25 cellular contexts compared by ENCODE assay signal in genomic region chr19:6442087-6442688, GRCh38. TPM values are rescaled to one million over a fixed set of nuclear protein-coding genes. Genes with fewer than 3 reads are reported as not detected.
"Had no signal": no experiment of that assay in that cellular context is flagged by ENCODE, and none has a peak within 500 bp of the region (broad histone marks: within the 10 kb centered on the region; RNA-seq: fewer than 3 reads in every experiment).

No MANE protein-coding gene starts in this region.

- FAIRE-seq: HTR-8/SVneo had no signal

- ATAC-seq: Panc1, PC-3, SK-N-SH treated with all-trans-retinoic acid at 6 μM for 48 hours had no signal

- H3K9me3 ChIP-seq: MG63, SJCRH30 had no signal

- H3K4me1 ChIP-seq: SJCRH30 had no signal

- DNase-seq: Karpas-422, KG1, MG63, NCI-H1092, NCI-H1105 treated with DMSO at 0.1 percent for 48 hours, NCI-H1417 treated with DMSO at 0.1 percent for 48 hours, NCI-H146, NCI-H1694 treated with DMSO at 0.1 percent for 48 hours, NCI-H1930, NCI-H2081, NCI-H2107, NCI-H2227 treated with DMSO at 0.1 percent for 48 hours, NCI-H524, NCI-H526 treated with DMSO at 0.1 percent for 48 hours, NCI-H748 treated with DMSO at 0.1 percent for 48 hours, PC-3, SHP77 treated with DMSO at 0.1 percent for 48 hours, SJCRH30 had no signal

- H3K4me3 ChIP-seq: MG63, SJCRH30 had no signal

- H3K27me3 ChIP-seq: MG63, SJCRH30 had no signal

- H3K36me3 ChIP-seq: MG63, SJCRH30 had no signal

- H3K27ac ChIP-seq: HL-60, RWPE1, SJCRH30 had no signal

RNA-seq across cellular contexts. Expression of gene SLC25A41, which starts 8.6 kb away (rescaled TPM):
- total RNA-seq: NCI-H460, OCI-LY7 had no signal

RNA-seq across cellular contexts. Expression of gene CRB3, which starts 21.9 kb away (rescaled TPM):
- total RNA-seq: SJCRH30 had no signal

RNA-seq across cellular contexts. Expression of gene DENND1C, which starts 39.4 kb away (rescaled TPM):
- total RNA-seq: PC-3, SJCRH30 had no signal
